In the genomic region with DNA sequence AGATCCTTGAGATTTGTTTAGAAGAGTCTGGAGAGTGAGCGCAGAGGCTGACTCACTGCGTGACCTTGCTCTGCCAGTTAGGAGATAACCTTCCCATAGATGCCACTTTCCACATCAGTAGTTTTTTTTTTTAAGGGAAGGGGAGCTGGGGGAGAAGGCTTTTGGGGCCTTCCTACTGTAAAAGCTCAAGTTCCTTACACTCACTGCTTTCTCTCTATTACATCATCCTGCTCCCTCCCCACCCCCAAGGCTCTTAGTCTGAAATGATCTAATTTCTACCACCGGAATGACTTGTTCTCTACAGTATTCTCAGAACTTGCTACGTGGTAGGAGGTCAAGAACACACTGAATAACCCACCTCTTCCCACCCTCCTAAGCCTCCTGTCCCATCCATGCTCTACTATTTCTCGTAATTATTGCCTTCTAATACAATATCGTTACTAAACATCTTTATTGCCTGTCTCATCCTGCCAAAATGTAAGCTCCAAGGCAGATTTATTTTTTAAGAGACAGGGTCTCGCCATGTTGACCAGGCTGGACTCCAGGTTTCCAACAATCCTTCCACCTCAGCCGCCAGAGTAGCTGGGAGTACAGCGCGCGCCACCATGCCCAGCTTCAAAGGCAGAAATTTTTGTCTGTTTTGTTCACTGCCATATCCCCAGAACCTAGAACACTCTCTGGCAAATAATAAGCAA, we compare ENCODE assay signal across 1 cellular context.
TF ChIP-seq lines count a peak whose summit lies in the region.

No MANE protein-coding gene starts in this region.

TF ChIP-seq in liver, 16 proteins besides CTCF, POLR2A, EP300 and RAD21 (continued from another document):
- TF ChIP-seq, protein P1, sequence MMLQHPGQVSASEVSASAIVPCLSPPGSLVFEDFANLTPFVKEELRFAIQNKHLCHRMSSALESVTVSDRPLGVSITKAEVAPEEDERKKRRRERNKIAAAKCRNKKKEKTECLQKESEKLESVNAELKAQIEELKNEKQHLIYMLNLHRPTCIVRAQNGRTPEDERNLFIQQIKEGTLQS (IDR thresholded peaks at IDR 0.05): peak; percentile 21
- TF ChIP-seq JUND (IDR thresholded peaks at IDR 0.05) (no peak), FOXA2 (IDR thresholded peaks at IDR 0.05) (no peak)
- TF ChIP-seq, protein P2, sequence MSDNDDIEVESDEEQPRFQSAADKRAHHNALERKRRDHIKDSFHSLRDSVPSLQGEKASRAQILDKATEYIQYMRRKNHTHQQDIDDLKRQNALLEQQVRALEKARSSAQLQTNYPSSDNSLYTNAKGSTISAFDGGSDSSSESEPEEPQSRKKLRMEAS (IDR thresholded peaks at IDR 0.05): no peak
